11 cellular contexts compared by ENCODE assay signal in the genomic region with DNA sequence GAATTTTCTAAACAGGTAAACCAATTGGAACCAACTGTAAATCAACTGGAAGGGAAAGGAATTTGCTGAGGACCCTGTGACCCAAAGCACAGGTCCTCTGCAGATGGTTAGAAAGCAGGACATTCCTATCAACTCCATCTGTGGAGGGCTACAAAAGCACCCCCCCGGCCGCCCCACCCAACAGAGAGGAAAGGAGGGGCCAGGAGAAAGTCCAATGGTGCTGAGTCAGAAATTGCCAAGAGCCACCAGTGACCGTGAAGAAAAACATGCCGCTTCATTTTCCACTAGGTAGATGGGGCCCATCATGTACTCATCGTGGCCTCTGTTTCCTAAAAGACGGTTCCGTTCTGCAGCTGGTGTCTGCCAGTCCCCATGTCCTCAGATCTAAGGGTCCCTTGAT.
DNase-seq lines count a peak whose midpoint lies in the region; ATAC-seq, FAIRE-seq and TF ChIP-seq lines count a peak whose summit lies in the region.
"Had no signal": no experiment of that assay in that cellular context is flagged by ENCODE, and none has a peak within 500 bp of the region (broad histone marks: within the 10 kb centered on the region; RNA-seq: fewer than 3 reads in every experiment).

No MANE protein-coding gene starts in this region.

- no peak overlapping the region for H2AFZ ChIP-seq in GM12878 (ENCODE audit: control insufficient read depth, low read depth, low read length)
- H2AFZ ChIP-seq in PC-3 (ENCODE audit: low read length) = no peak overlapping the region

- H4K20me1 ChIP-seq in GM12878 (ENCODE audit: control insufficient read depth, insufficient read depth) (no peaks in the 10 kb centered on the region), PC-3 (ENCODE audit: low read length) (peaks cover 7% of the 10 kb centered on the region; the same call in 1 of the 2 replicates)

- RAD21 ChIA-PET in GM12878 (lab: Charles Lee; ENCODE audit: unreplicated experiment) = interaction anchor here (5.1 to 11.0 kb wide), 2 partner anchors 18 to 58 kb away, joined by 27 to 408 read pairs; a partner anchor contains a TSS

- H3K27ac ChIP-seq in CD4-positive, alpha-beta T cell (ENCODE audit: low read depth, low read length) = no peak overlapping the region
- H3K27ac ChIP-seq in GM12878 (ENCODE audit: control insufficient read depth, insufficient read depth) (peak overlapping the region; percentile 34; the same call in 1 of the 2 replicates), psoas muscle (peak overlapping the region; percentile 41), PC-3 (ENCODE audit: low read length) (no peak overlapping the region)
- H3K27ac ChIP-seq: prostate gland had no signal

- peaks cover 80% of the 10 kb centered on the region for H3K4me1 ChIP-seq in GM12878 (ENCODE audit: control insufficient read depth, insufficient read depth, low read length)
- peaks cover 96% of the 10 kb centered on the region for H3K4me1 ChIP-seq in psoas muscle
- peaks cover 37% of the 10 kb centered on the region for H3K4me1 ChIP-seq in PC-3 (ENCODE audit: insufficient read depth, low read length)

- H3K4me3 ChIP-seq in GM12878 (0 out of 2 replicates have a peak overlapping the region, but pooled peaks have one; percentile 10), psoas muscle (no peak overlapping the region), PC-3 (ENCODE audit: low read length) (no peak overlapping the region)
- H3K4me3 ChIP-seq: prostate gland had no signal

- ATAC-seq in CD4-positive, alpha-beta T cell (ENCODE audit: poor library complexity) = no peak
- ATAC-seq in GM12878 (no peak), psoas muscle (no peak), HG03039 (IDR thresholded peaks at IDR 0.05; ENCODE audit: unreplicated experiment) (no peak), HG02763 (IDR thresholded peaks at IDR 0.05; ENCODE audit: unreplicated experiment) (no peak), PC-3 (no peak)

- H3K79me2 ChIP-seq in GM12878 (ENCODE audit: control insufficient read depth, insufficient read depth, low read length) (peaks cover 99% of the 10 kb centered on the region), PC-3 (ENCODE audit: low read length) (peaks cover 35% of the 10 kb centered on the region)

- no peak for DNase-seq in CD4-positive, alpha-beta T cell
- DNase-seq in GM12892 (ENCODE audit: insufficient read length) = no peak
- no peak for DNase-seq in GM12878 (ENCODE audit: low read depth, low spot score)
- DNase-seq in psoas muscle = no peak
- DNase-seq in NCI-H1417 treated with DMSO at 0.1 percent for 48 hours (lab: John Stamatoyannopoulos, UW) = no peak
- no peak for DNase-seq in PC-3
- DNase-seq: cortex of kidney; stimulated activated CD4-positive, alpha-beta T cell treated with anti-CD3 and anti-CD28 coated beads, Interleukin-1b, Interleukin-23, amount 100 ng/mL, for 48 hours had no signal

- intact Hi-C loops in CD4-positive, alpha-beta T cell (cut with DNase I, micrococcal nuclease) = no loop called here
- intact Hi-C loops in GM12878 (cut with micrococcal nuclease; ENCODE audit: unreplicated experiment) = no loop called here
- intact Hi-C loops in psoas muscle (cut with DNase I) = loop anchor here in 1 of 2 donors (5.0 kb wide), 1 partner anchor 64 kb away; no protein-coding TSS in a partner anchor
- intact Hi-C loops in PC-3 (cut with micrococcal nuclease) = no loop called here

- no peak for TF ChIP-seq EP300 in GM12878 (IDR thresholded peaks at IDR 0.05; ENCODE audit: borderline replicate concordance in 1 of 2, control insufficient read depth in 1 of 2, low read depth in 2 of 2, low read length in 2 of 2)

- H3K27ac Mint-ChIP-seq in CD4-positive, alpha-beta T cell = peak overlapping the region; percentile 96

- FAIRE-seq in GM12892 (lab: Jason Lieb, UNC) (peak; percentile 33), GM12878 (lab: Jason Lieb, UNC) (no peak)

- H3K4me2 ChIP-seq in GM12878 (ENCODE audit: control insufficient read depth, insufficient read depth) (peak overlapping the region; percentile 96), PC-3 (ENCODE audit: low read length) (no peak overlapping the region)

- no peaks in the 10 kb centered on the region for H3K36me3 Mint-ChIP-seq in CD4-positive, alpha-beta T cell (ENCODE audit: low read depth)

- POLR2A ChIA-PET in CD4-positive, alpha-beta T cell (lab: Charles Lee) = interaction anchor here (2.0 kb wide), 1 partner anchor 60 kb away, joined by 9 read pairs; no protein-coding TSS in a partner anchor
- POLR2A ChIA-PET in GM12878 (lab: Charles Lee) = interaction anchor here (1.2 to 12.1 kb wide), 3 partner anchors 35 to 59 kb away, joined by 3 to 271 read pairs (median 3); a partner anchor contains a TSS
- POLR2A ChIA-PET in PC-3 (lab: Charles Lee; ENCODE audit: unreplicated experiment) = no interaction called here

- TF ChIP-seq RAD21 in GM12878 (IDR thresholded peaks at IDR 0.05; ENCODE audit: insufficient read depth, low read depth, low read length) = no peak

- no peak overlapping the region for H3K9ac ChIP-seq in GM12878 (ENCODE audit: control insufficient read depth, insufficient read depth, low read length)
- no peak overlapping the region for H3K9ac ChIP-seq in PC-3 (ENCODE audit: low read length)

- no peaks in the 10 kb centered on the region for H3K27me3 Mint-ChIP-seq in CD4-positive, alpha-beta T cell

- peaks cover 96% of the 10 kb centered on the region for H3K4me1 Mint-ChIP-seq in CD4-positive, alpha-beta T cell (ENCODE audit: low read depth)

- H3K9me3 ChIP-seq in CD4-positive, alpha-beta T cell (ENCODE audit: control insufficient read depth, low read length) = no peaks in the 10 kb centered on the region
- no peaks in the 10 kb centered on the region for H3K9me3 ChIP-seq in GM12878 (replicated peaks; ENCODE audit: control insufficient read depth, insufficient read depth, low read length)
- H3K9me3 ChIP-seq in psoas muscle = no peaks in the 10 kb centered on the region
- no peaks in the 10 kb centered on the region for H3K9me3 ChIP-seq in PC-3 (ENCODE audit: low read length)
- H3K9me3 ChIP-seq: prostate gland had no signal

- SMC1A ChIA-PET in GM12878 (lab: Charles Lee; ENCODE audit: uncharacterized antibody, unreplicated experiment) = interaction anchor here (0.6 to 21.1 kb wide), 6 partner anchors 7 to 59 kb away, joined by 3 to 535 read pairs (median 4); a partner anchor contains a TSS

- CTCF ChIA-PET in CD4-positive, alpha-beta T cell (lab: Charles Lee) = interaction anchor here (1.8 kb wide), 1 partner anchor 82 kb away, joined by 4 read pairs; no protein-coding TSS in a partner anchor
- CTCF ChIA-PET in GM12878 (lab: Yijun Ruan, JAX) = interaction anchor here (9.1 to 11.6 kb wide), 2 partner anchors 34 to 60 kb away, joined by 73 to 197 read pairs; a partner anchor contains a TSS
- CTCF ChIA-PET in PC-3 (lab: Charles Lee) = no interaction called here

- no peaks in the 10 kb centered on the region for H3K27me3 ChIP-seq in CD4-positive, alpha-beta T cell (ENCODE audit: control insufficient read depth, insufficient read depth, low read length)
- H3K27me3 ChIP-seq in GM12878 (replicated peaks in 1 of 2; ENCODE audit: control insufficient read depth in 2 of 2, insufficient read depth in 2 of 2, low read length in 1 of 2) = no peaks in the 10 kb centered on the region
- H3K27me3 ChIP-seq in psoas muscle (ENCODE audit: insufficient read depth in 3 of 3, low read length in 2 of 3) = no peaks in the 10 kb centered on the region
- no peaks in the 10 kb centered on the region for H3K27me3 ChIP-seq in PC-3 (ENCODE audit: low read length)

- 0% methylated on average over 7 of the region's 7 CpGs for WGBS in GM12878 (ENCODE audit: insufficient coverage, insufficient replicate concordance, low lambda C conversion rate, missing lambda C conversion rate)
- 49 to 71% (median 66%) methylated on average over 7 of the region's 7 CpGs for WGBS in psoas muscle, 3 donors

- BruUV-seq in GM12878 (replicated peaks; lab: Mats Ljungman, UMichigan) (no TSS peak), PC-3 (replicated peaks; lab: Mats Ljungman, UMichigan) (no TSS peak)

- no peak for TF ChIP-seq CTCF in CD4-positive, alpha-beta T cell (IDR thresholded peaks at IDR 0.05)
- no peak for TF ChIP-seq CTCF in GM12878 (IDR thresholded peaks at IDR 0.05 in 2 of 3, conservative IDR thresholded peaks at IDR 0.05 in 1 of 3; ENCODE audit: control insufficient read depth in 2 of 3, extremely low read depth in 1 of 3, insufficient read depth in 1 of 3, low read depth in 3 of 3, low read length in 3 of 3)
- no peak for TF ChIP-seq CTCF in psoas muscle (IDR thresholded peaks at IDR 0.05)
- no peak for TF ChIP-seq CTCF in PC-3 (conservative IDR thresholded peaks at IDR 0.05; ENCODE audit: low read depth, low read length)

- H3K4me3 Mint-ChIP-seq in CD4-positive, alpha-beta T cell = peak overlapping the region; percentile 69

- H3F3A ChIP-seq in PC-3 (ENCODE audit: low read length, unreplicated experiment) = peaks cover 9% of the 10 kb centered on the region

- no peaks in the 10 kb centered on the region for H3K9me2 ChIP-seq in PC-3 (replicated peaks; ENCODE audit: low read length)

- no peaks in the 10 kb centered on the region for H3K9me3 Mint-ChIP-seq in CD4-positive, alpha-beta T cell

- no peak for TF ChIP-seq POLR2A in GM12892 (IDR thresholded peaks at IDR 0.05; ENCODE audit: low read depth, low read length)
- no peak for TF ChIP-seq POLR2A in GM12878 (IDR thresholded peaks at IDR 0.05; ENCODE audit: low read depth, low read length)

- in situ Hi-C loops in GM12878 (cut with MboI) = no loop called here

- H3K36me3 ChIP-seq in GM12878 (ENCODE audit: control insufficient read depth in 2 of 2, insufficient read depth in 2 of 2, low read length in 1 of 2) = peaks cover 0 to 5% of the 10 kb centered on the region in 2 experiments; a peak in 3 of 4 replicates
- H3K36me3 ChIP-seq in psoas muscle (ENCODE audit: insufficient read depth in 1 of 2, low read depth in 1 of 2) = no peaks in the 10 kb centered on the region
- H3K36me3 ChIP-seq in PC-3 (ENCODE audit: low read depth, low read length) = no peaks in the 10 kb centered on the region
- H3K36me3 ChIP-seq: prostate gland had no signal

TF ChIP-seq in GM12878, 131 proteins besides CTCF, POLR2A, EP300 and RAD21:
- TF ChIP-seq, protein P1, sequence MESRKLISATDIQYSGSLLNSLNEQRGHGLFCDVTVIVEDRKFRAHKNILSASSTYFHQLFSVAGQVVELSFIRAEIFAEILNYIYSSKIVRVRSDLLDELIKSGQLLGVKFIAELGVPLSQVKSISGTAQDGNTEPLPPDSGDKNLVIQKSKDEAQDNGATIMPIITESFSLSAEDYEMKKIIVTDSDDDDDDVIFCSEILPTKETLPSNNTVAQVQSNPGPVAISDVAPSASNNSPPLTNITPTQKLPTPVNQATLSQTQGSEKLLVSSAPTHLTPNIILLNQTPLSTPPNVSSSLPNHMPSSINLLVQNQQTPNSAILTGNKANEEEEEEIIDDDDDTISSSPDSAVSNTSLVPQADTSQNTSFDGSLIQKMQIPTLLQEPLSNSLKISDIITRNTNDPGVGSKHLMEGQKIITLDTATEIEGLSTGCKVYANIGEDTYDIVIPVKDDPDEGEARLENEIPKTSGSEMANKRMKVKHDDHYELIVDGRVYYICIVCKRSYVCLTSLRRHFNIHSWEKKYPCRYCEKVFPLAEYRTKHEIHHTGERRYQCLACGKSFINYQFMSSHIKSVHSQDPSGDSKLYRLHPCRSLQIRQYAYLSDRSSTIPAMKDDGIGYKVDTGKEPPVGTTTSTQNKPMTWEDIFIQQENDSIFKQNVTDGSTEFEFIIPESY (IDR thresholded peaks at IDR 0.05) = no peak
- TF ChIP-seq EED (IDR thresholded peaks at IDR 0.05; ENCODE audit: low read depth) = 0 out of 2 replicates have a peak, but pooled peaks have one; percentile 16
TF ChIP-seq in GM12878: peak in this region for 1.

Comparison
In these comparisons a context has a peak if more than half of its experiments do, and no peak if none do; other contexts are left out.
1. H3K27ac ChIP-seq: peak in GM12878 (single experiment) and psoas muscle (single experiment); none in CD4-positive, alpha-beta T cell (single experiment) and PC-3 (single experiment).